In the genomic region with DNA sequence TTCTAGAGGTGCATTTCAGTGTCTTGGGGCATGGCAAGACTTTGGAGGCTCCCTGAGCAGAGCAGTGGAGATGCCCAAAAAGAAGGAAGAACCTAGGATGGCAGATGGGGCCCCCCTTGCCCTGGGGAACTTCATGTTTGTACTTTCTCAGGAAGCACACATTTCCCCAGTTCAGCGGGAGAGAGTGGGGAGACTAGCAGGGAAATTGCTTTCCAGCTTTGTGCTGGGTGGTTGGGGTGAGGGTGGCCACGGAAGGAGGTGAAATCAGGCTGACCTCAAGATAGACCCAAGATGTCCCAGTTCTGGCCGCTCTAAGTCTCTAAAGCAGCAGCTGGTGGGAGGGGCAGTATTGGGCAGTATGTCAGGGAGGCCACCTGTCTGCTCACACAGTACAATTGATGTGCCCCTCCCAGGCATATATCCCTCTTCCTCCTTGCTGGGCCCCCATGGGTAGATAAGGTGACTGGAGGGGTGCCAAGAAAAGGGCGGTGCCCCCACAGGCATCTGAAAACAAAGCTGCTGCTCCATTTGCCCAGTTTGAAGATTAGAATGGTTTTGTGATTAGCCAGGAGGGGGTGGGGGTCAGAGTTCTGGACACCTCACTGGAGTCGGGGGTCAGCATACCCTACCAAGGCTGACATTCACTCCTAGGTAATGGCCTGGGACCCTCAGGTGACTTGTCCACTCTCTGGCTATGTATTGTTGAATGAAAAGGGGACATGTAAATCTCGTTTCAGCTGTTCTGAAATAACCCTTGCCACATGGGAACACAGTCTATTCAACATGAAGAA, we compare ENCODE assay signal across 8 cellular contexts. TPM values are rescaled to one million over a fixed set of nuclear protein-coding genes. Genes with fewer than 3 reads are reported as not detected.
DNase-seq lines count a peak whose midpoint lies in the region; ATAC-seq and TF ChIP-seq lines count a peak whose summit lies in the region.

No MANE protein-coding gene starts in this region.

- H3K27ac Mint-ChIP-seq in HFFc6 = peak overlapping the region; percentile 97
- no peak overlapping the region for H3K27ac Mint-ChIP-seq in activated naive CD8-positive, alpha-beta T cell treated with anti-CD3 and anti-CD28 coated beads for 36 hours

- H3K27me3 ChIP-seq in iPS-18a (ENCODE audit: control insufficient read depth, insufficient read depth, low read length) (no peaks in the 10 kb centered on the region), stomach (no peaks in the 10 kb centered on the region)

- H3K4me1 ChIP-seq in iPS-18a (ENCODE audit: control insufficient read depth, low read depth, low read length) (peaks cover 18% of the 10 kb centered on the region), stomach (peaks cover 67 to 82% (median 77%) of the 10 kb centered on the region in 4 donors)

- intact Hi-C loops in stomach (cut with DNase I; ENCODE audit: low total_unique reads) = loop anchor here (10.0 kb wide), 1 partner anchor 194 kb away; no protein-coding TSS in a partner anchor

- H3K4me1 Mint-ChIP-seq in HFFc6 (ENCODE audit: low read depth) = peaks cover 80% of the 10 kb centered on the region
- H3K4me1 Mint-ChIP-seq in activated naive CD8-positive, alpha-beta T cell treated with anti-CD3 and anti-CD28 coated beads for 36 hours = peaks cover 4% of the 10 kb centered on the region

- 9 to 23% (median 20%) methylated on average over 4 to 6 of the region's 6 CpGs for WGBS in stomach, 5 donors

- no peaks in the 10 kb centered on the region for H3K9me3 Mint-ChIP-seq in HFFc6
- no peaks in the 10 kb centered on the region for H3K9me3 Mint-ChIP-seq in activated naive CD8-positive, alpha-beta T cell treated with anti-CD3 and anti-CD28 coated beads for 36 hours

- H3K27me3 Mint-ChIP-seq in HFFc6 (ENCODE audit: insufficient read depth) = peaks cover 6% of the 10 kb centered on the region
- H3K27me3 Mint-ChIP-seq in activated naive CD8-positive, alpha-beta T cell treated with anti-CD3 and anti-CD28 coated beads for 36 hours = no peaks in the 10 kb centered on the region

- TF ChIP-seq CTCF in HFFc6 (IDR thresholded peaks at IDR 0.05) (no peak), stomach (IDR thresholded peaks at IDR 0.05) (no peak)

- H3K36me3 ChIP-seq in iPS-18a (ENCODE audit: control insufficient read depth, low read depth, low read length) (peaks cover 8% of the 10 kb centered on the region), stomach (peaks cover 14 to 53% (median 33%) of the 10 kb centered on the region in 4 donors)

- no peak for ATAC-seq in esophagus mucosa
- no peak for ATAC-seq in GM19467 (IDR thresholded peaks at IDR 0.05; ENCODE audit: unreplicated experiment)

- peak; percentile 6 for DNase-seq in HFFc6
- peak; percentile 69 for DNase-seq in stomach
- DNase-seq in CD1c-positive myeloid dendritic cell (ENCODE audit: extremely low spot score) = no peak
- no peak for DNase-seq in activated naive CD8-positive, alpha-beta T cell treated with anti-CD3 and anti-CD28 coated beads for 36 hours

- H3K27ac ChIP-seq in angular gyrus (ENCODE audit: low read depth, low read length) = peak overlapping the region; percentile 93
- no peak overlapping the region for H3K27ac ChIP-seq in iPS-18a (ENCODE audit: low read length)
- peak overlapping the region; percentile 80 to 93 (median 91) for H3K27ac ChIP-seq in stomach

- TF ChIP-seq POLR2A in stomach (IDR thresholded peaks at IDR 0.05) = no peak

- peak overlapping the region; percentile 71 for H3K4me3 Mint-ChIP-seq in HFFc6
- no peak overlapping the region for H3K4me3 Mint-ChIP-seq in activated naive CD8-positive, alpha-beta T cell treated with anti-CD3 and anti-CD28 coated beads for 36 hours

- no peaks in the 10 kb centered on the region for H3K9me3 ChIP-seq in iPS-18a (ENCODE audit: control insufficient read depth, low read depth, low read length)
- no peaks in the 10 kb centered on the region for H3K9me3 ChIP-seq in stomach

- TF ChIP-seq EP300 in stomach (IDR thresholded peaks at IDR 0.05) = no peak

- peaks cover 20% of the 10 kb centered on the region for H3K36me3 Mint-ChIP-seq in HFFc6 (ENCODE audit: low read depth)
- peaks cover 2% of the 10 kb centered on the region for H3K36me3 Mint-ChIP-seq in activated naive CD8-positive, alpha-beta T cell treated with anti-CD3 and anti-CD28 coated beads for 36 hours

- peak overlapping the region; percentile 23 for H3K4me3 ChIP-seq in iPS-18a (ENCODE audit: low read length)
- H3K4me3 ChIP-seq in stomach = no peak overlapping the region

- H3K9ac ChIP-seq in iPS-18a (ENCODE audit: low read length) = no peak overlapping the region

RNA-seq across cellular contexts. Expression of a gene that starts 17.1 kb away (rescaled TPM):
- 10 to 100 TPM; 38.7 to 43.1 (median 39.9) TPM for total RNA-seq in HFFc6 (2021; fragmentation: NEBNext Ultra II Directional; extraction: Animal tissue kit (Norgen Biotek cat#: 25700))
- total RNA-seq in stomach (10 to 100 TPM; 11.7 to 55.8 (median 22.9) TPM), esophagus mucosa (13.3 TPM)
- polyA plus RNA-seq in stomach = 10 to 100 TPM; 16.7 to 22.4 (median 19.9) TPM
- 10 to 100 TPM; 10.6 to 13.6 TPM for total RNA-seq in activated naive CD8-positive, alpha-beta T cell treated with anti-CD3 and anti-CD28 coated beads for 36 hours

RNA-seq across cellular contexts. Expression of a gene that starts 33.8 kb away (rescaled TPM):
- 1 to 10 TPM in 4 of 6 experiments, under 1 TPM in 2; 0.66 to 1.5 (median 1.1) TPM for total RNA-seq in HFFc6 (2021; fragmentation: NEBNext Ultra II Directional; extraction: Animal tissue kit (Norgen Biotek cat#: 25700))
- total RNA-seq in stomach = 1 to 10 TPM in 1 of 5 donors, under 1 TPM in 1, not detected in 3; 0.55 to 1.8 TPM
- polyA plus RNA-seq in stomach = 1 to 10 TPM; 2.7 to 4.8 (median 4.6) TPM
- 15.7 TPM for total RNA-seq in esophagus mucosa
- under 1 TPM; 0.25 to 0.26 TPM for total RNA-seq in activated naive CD8-positive, alpha-beta T cell treated with anti-CD3 and anti-CD28 coated beads for 36 hours

RNA-seq across cellular contexts. Expression of a gene that starts 43.0 kb away (rescaled TPM):
- total RNA-seq in HFFc6 (2021; fragmentation: NEBNext Ultra II Directional; extraction: Animal tissue kit (Norgen Biotek cat#: 25700)) = 10 to 100 TPM; 64.6 to 77.6 (median 71.1) TPM
- 100 to 1,000 TPM in 1 of 5 donors, 10 to 100 TPM in 4; 15.6 to 127 (median 43.5) TPM for total RNA-seq in stomach
- 10 to 100 TPM; 79.6 to 93.4 (median 88.4) TPM for polyA plus RNA-seq in stomach
- 67.4 TPM for total RNA-seq in esophagus mucosa
- total RNA-seq in activated naive CD8-positive, alpha-beta T cell treated with anti-CD3 and anti-CD28 coated beads for 36 hours = 100 to 1,000 TPM; 111 TPM

RNA-seq across cellular contexts. Expression of a gene that starts 48.0 kb away (rescaled TPM):
- 10 to 100 TPM; 40.7 to 48.3 (median 47.0) TPM for total RNA-seq in HFFc6 (2021; fragmentation: NEBNext Ultra II Directional; extraction: Animal tissue kit (Norgen Biotek cat#: 25700))
- total RNA-seq in stomach = 100 to 1,000 TPM in 1 of 5 donors, 10 to 100 TPM in 4; 39.7 to 101 (median 62.5) TPM
- 10 to 100 TPM; 39.1 to 83.4 (median 55.5) TPM for polyA plus RNA-seq in stomach
- 33.8 TPM for total RNA-seq in esophagus mucosa
- 10 to 100 TPM; 57.3 to 57.5 TPM for total RNA-seq in activated naive CD8-positive, alpha-beta T cell treated with anti-CD3 and anti-CD28 coated beads for 36 hours

RNA-seq across cellular contexts. Expression of a gene that starts 58.6 kb away (rescaled TPM):
- 10 to 100 TPM in 5 of 6 experiments, 1 to 10 TPM in 1; 7.3 to 18.2 (median 16.0) TPM for total RNA-seq in HFFc6 (2021; fragmentation: NEBNext Ultra II Directional; extraction: Animal tissue kit (Norgen Biotek cat#: 25700))
- 1 to 10 TPM in 2 of 5 donors, under 1 TPM in 1, not detected in 2; 0.89 to 3.3 (median 2.4) TPM for total RNA-seq in stomach
- 1 to 10 TPM; 5.1 to 6.5 (median 5.2) TPM for polyA plus RNA-seq in stomach
- total RNA-seq in esophagus mucosa = 2.9 TPM
- 10 to 100 TPM; 32.5 to 36.2 TPM for total RNA-seq in activated naive CD8-positive, alpha-beta T cell treated with anti-CD3 and anti-CD28 coated beads for 36 hours

Comparison
In these comparisons a context has a peak if more than half of its experiments do, and no peak if none do; other contexts are left out.
1. DNase-seq: peak in HFFc6 (single experiment) and stomach (single experiment); none in CD1c-positive myeloid dendritic cell (single experiment) and activated naive CD8-positive, alpha-beta T cell treated with anti-CD3 and anti-CD28 coated beads for 36 hours (single experiment).